In the genomic region with DNA sequence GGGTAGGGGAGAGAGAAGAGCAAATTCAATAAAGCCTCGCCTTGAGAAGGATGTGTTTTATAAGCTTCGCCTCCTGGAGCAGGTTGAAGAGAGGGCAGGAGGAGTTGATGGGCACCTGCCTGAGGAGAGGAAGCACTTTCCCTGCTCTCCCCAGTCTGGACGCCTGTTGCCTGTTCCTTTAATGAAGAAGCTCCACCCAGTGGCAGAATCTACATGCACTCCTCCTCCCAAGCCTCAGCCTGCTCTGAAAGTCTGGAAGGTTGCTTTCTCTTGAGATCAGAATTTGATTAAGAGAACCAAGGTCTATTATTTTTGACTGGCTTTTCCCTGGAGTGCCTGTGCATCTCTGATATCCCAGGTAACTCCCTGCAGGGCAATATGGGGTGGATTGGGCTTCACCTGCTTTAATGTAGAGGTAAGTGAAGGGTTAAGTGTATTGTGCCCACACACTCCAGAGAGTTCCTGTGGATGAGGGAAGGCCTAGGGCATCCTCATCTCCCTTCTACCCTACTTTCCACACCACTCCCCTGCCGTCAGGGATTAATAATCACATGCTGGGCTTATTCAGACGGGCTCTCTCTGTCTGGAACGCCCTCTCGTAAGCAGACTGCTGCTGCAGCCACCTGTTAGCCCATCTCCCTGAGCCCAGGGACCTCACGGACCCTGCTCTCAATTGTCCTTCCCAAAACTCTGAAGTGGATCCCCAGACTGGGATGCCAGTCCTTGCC, we compare ENCODE assay signal across 1 cellular context.
TF ChIP-seq lines count a peak whose summit lies in the region.

No MANE protein-coding gene starts in this region.

TF ChIP-seq in WTC11, 78 proteins besides CTCF, POLR2A, EP300 and RAD21 (continued from another document):
- TF ChIP-seq, protein P1, sequence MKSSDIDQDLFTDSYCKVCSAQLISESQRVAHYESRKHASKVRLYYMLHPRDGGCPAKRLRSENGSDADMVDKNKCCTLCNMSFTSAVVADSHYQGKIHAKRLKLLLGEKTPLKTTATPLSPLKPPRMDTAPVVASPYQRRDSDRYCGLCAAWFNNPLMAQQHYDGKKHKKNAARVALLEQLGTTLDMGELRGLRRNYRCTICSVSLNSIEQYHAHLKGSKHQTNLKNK (CRISPR knock-in tag; IDR thresholded peaks at IDR 0.05) = no peak
- TF ChIP-seq NR3C1 (CRISPR knock-in tag; conservative IDR thresholded peaks at IDR 0.05; ENCODE audit: low read depth) (no peak), EMX1 (CRISPR knock-in tag; IDR thresholded peaks at IDR 0.05) (no peak), NR2C2 (CRISPR knock-in tag; IDR thresholded peaks at IDR 0.05) (no peak), GTF2I (CRISPR knock-in tag; conservative IDR thresholded peaks at IDR 0.05) (no peak)
